Comparison of ENCODE assay signal across 10 cellular contexts in genomic region chr17:35539659-35540026, GRCh38. TPM values are rescaled to one million over a fixed set of nuclear protein-coding genes. Genes with fewer than 3 reads are reported as not detected.
A peak's percentile ranks its signal among the peaks of the same experiment; 100 is the strongest.
DNase-seq lines count a peak whose midpoint lies in the region; ATAC-seq, FAIRE-seq and TF ChIP-seq lines count a peak whose summit lies in the region.
"Had no signal": no experiment of that assay in that cellular context is flagged by ENCODE, and none has a peak within 500 bp of the region (broad histone marks: within the 10 kb centered on the region; RNA-seq: fewer than 3 reads in every experiment).

No MANE protein-coding gene starts in this region.

- H3K4me2 ChIP-seq in K562 (ENCODE audit: insufficient read depth, low read length), result peak overlapping the region; percentile 32
- H3K4me2 ChIP-seq in osteoblast (ENCODE audit: insufficient read depth, low read length), result peak overlapping the region; percentile 65

- H3K9me3 Mint-ChIP-seq in CD8-positive, alpha-beta T cell, result no peaks in the 10 kb centered on the region
- H3K9me3 Mint-ChIP-seq in IgD-negative memory B cell, result no peaks in the 10 kb centered on the region

- peak overlapping the region; percentile 74 for H3K4me3 Mint-ChIP-seq in CD8-positive, alpha-beta T cell
- H3K4me3 Mint-ChIP-seq in IgD-negative memory B cell, result peak overlapping the region; percentile 48 to 94 (median 82)

- no peak for FAIRE-seq in K562 (lab: Jason Lieb, UNC)

- H3K36me3 Mint-ChIP-seq in CD8-positive, alpha-beta T cell, result peaks cover 17% of the 10 kb centered on the region
- H3K36me3 Mint-ChIP-seq in IgD-negative memory B cell, result peaks cover 3% of the 10 kb centered on the region

- H3K4me1 Mint-ChIP-seq in CD8-positive, alpha-beta T cell (ENCODE audit: low read depth), result peaks cover 52% of the 10 kb centered on the region
- peaks cover 34 to 52% (median 38%) of the 10 kb centered on the region in 3 donors for H3K4me1 Mint-ChIP-seq in IgD-negative memory B cell

- no peak for DNase-seq in CD8-positive, alpha-beta T cell
- DNase-seq in K562 (ENCODE audit: extremely low read depth in 1 of 4, low spot score in 3 of 4), result no peak
- no peak for DNase-seq in osteoblast (ENCODE audit: insufficient read length, low spot score, missing footprints)
- DNase-seq in GM19240 (ENCODE audit: insufficient read length, low spot score), result no peak
- no peak for DNase-seq in stimulated activated CD4-positive, alpha-beta T cell treated with anti-CD3 and anti-CD28 coated beads, Interleukin-2, amount 100 ng/mL, for 48 hours
- no peak for DNase-seq in germinal center (ENCODE audit: low spot score)

- in situ Hi-C loops in K562 (cut with MboI), result loop anchor here (5.0 kb wide), 2 partner anchors 227 to 367 kb away; no protein-coding TSS in a partner anchor

- H3K9me1 ChIP-seq in K562 (ENCODE audit: control insufficient read depth, insufficient read depth, low read length), result no peaks in the 10 kb centered on the region

- H3K9me3 ChIP-seq in CD8-positive, alpha-beta T cell (ENCODE audit: low read length), result no peaks in the 10 kb centered on the region
- H3K9me3 ChIP-seq in K562 (replicated peaks; ENCODE audit: control insufficient read depth, insufficient read depth, low read depth, low read length), result no peaks in the 10 kb centered on the region
- no peaks in the 10 kb centered on the region for H3K9me3 ChIP-seq in osteoblast (ENCODE audit: low read depth, low read length)

- H3K27me3 ChIP-seq in CD8-positive, alpha-beta T cell (ENCODE audit: insufficient read depth, low read length), result no peaks in the 10 kb centered on the region
- H3K27me3 ChIP-seq in K562 (ENCODE audit: control insufficient read depth in 2 of 2, insufficient read depth in 2 of 2, low read length in 2 of 2) (no peaks in the 10 kb centered on the region), osteoblast (ENCODE audit: insufficient read depth, low read length) (no peaks in the 10 kb centered on the region)

- CTCF ChIA-PET in CD8-positive, alpha-beta T cell (lab: Charles Lee), result interaction anchor here (0.6 to 13.2 kb wide), 33 partner anchors 10 to 396 kb away, joined by 3 to 184 read pairs (median 4); partner anchors contain the start of genes AP2B1, PEX12 and SLFN5
- CTCF ChIA-PET in K562 (lab: Yijun Ruan, JAX; ENCODE audit: low intra/inter-chr PET ratio), result interaction anchor here (0.7 to 1.8 kb wide), 3 partner anchors 226 to 368 kb away, joined by 4 to 7 read pairs (median 6); no protein-coding TSS in a partner anchor

- TF ChIP-seq RAD21 in K562 (CRISPR knock-in tag; conservative IDR thresholded peaks at IDR 0.05 in 1 of 2, IDR thresholded peaks at IDR 0.05 in 1 of 2), result no peak

- H2AFZ ChIP-seq in K562 (ENCODE audit: low read depth, low read length), result peak overlapping the region; percentile 86
- H2AFZ ChIP-seq in osteoblast (ENCODE audit: low read length), result peak overlapping the region; percentile 92

- POLR2A ChIA-PET in CD8-positive, alpha-beta T cell (lab: Charles Lee), result interaction anchor here (0.6 to 11.6 kb wide), 15 partner anchors 8 to 378 kb away, joined by 3 to 122 read pairs (median 6); partner anchors contain the start of genes PEX12 and SLFN5
- POLR2A ChIA-PET in K562 (lab: Yijun Ruan, JAX), result interaction anchor here (0.7 to 1.4 kb wide), 5 partner anchors 10 to 50 kb away, joined by 3 read pairs; no protein-coding TSS in a partner anchor

- no peak for TF ChIP-seq EP300 in K562 (IDR thresholded peaks at IDR 0.05; ENCODE audit: low read length)

- peaks cover 37% of the 10 kb centered on the region for H3K4me1 ChIP-seq in CD8-positive, alpha-beta T cell (ENCODE audit: insufficient read depth, low read length)
- H3K4me1 ChIP-seq in K562 (replicated peaks in 1 of 2; ENCODE audit: control insufficient read depth in 2 of 2, insufficient read depth in 2 of 2, low read length in 2 of 2) (peaks cover 10 to 36% of the 10 kb centered on the region in 2 experiments; a peak in 3 of 5 replicates), osteoblast (ENCODE audit: insufficient read depth, low read length) (peaks cover 8% of the 10 kb centered on the region)

- no peaks in the 10 kb centered on the region for H3K27me3 Mint-ChIP-seq in CD8-positive, alpha-beta T cell (ENCODE audit: low read depth)
- no peaks in the 10 kb centered on the region for H3K27me3 Mint-ChIP-seq in IgD-negative memory B cell

- H3K79me2 ChIP-seq in K562 (ENCODE audit: control insufficient read depth, insufficient read depth, low read length), result no peaks in the 10 kb centered on the region
- no peaks in the 10 kb centered on the region for H3K79me2 ChIP-seq in osteoblast (ENCODE audit: insufficient read depth, low read length)

- peak overlapping the region; percentile 16 for H3K27ac ChIP-seq in CD8-positive, alpha-beta T cell (ENCODE audit: low read depth, low read length)
- H3K27ac ChIP-seq in K562 (ENCODE audit: extremely low read depth, low read depth, low read length) (no peak overlapping the region), osteoblast (ENCODE audit: low read depth, low read length) (no peak overlapping the region)

- ATAC-seq in CD8-positive, alpha-beta T cell, result no peak
- ATAC-seq in K562 (peak; percentile 32), HG03469 (IDR thresholded peaks at IDR 0.05; ENCODE audit: unreplicated experiment) (no peak)

- peak; percentile 17 for TF ChIP-seq CTCF in CD8-positive, alpha-beta T cell (IDR thresholded peaks at IDR 0.05)
- TF ChIP-seq CTCF in K562 (IDR thresholded peaks at IDR 0.05 in 2 of 3, conservative IDR thresholded peaks at IDR 0.05 in 1 of 3; ENCODE audit: insufficient read depth in 2 of 3, low read depth in 1 of 3, low read length in 3 of 3) (no peak), osteoblast (IDR thresholded peaks at IDR 0.05; ENCODE audit: extremely low read depth, low read depth, low read length) (peak; percentile 3)

- peak overlapping the region; percentile 6 for H3K4me3 ChIP-seq in CD8-positive, alpha-beta T cell (ENCODE audit: low read depth, low read length)
- no peak overlapping the region for H3K4me3 ChIP-seq in K562
- H3K4me3 ChIP-seq in osteoblast (ENCODE audit: insufficient read depth, low read length), result peak overlapping the region; percentile 40

- peak overlapping the region in 1 of 2 experiments; percentile 31; a peak in 2 of 4 replicates for H3K9ac ChIP-seq in K562 (ENCODE audit: insufficient read depth in 1 of 2, low read depth in 2 of 2, low read length in 2 of 2)

- H4K20me1 ChIP-seq in K562 (replicated peaks; ENCODE audit: control insufficient read depth, insufficient read depth, low read length) (no peaks in the 10 kb centered on the region), osteoblast (ENCODE audit: insufficient read depth, low read length) (no peaks in the 10 kb centered on the region)

- intact Hi-C loops in CD8-positive, alpha-beta T cell (cut with DNase I, micrococcal nuclease), result loop anchor here (1.0 to 5.0 kb wide), 7 partner anchors 48 to 368 kb away; partner anchors contain the start of genes SLFN5 (in 2 of the 2), AP2B1 (in 1 of the 2) and SLFN13 (in 1 of the 2)
- intact Hi-C loops in K562 (cut with micrococcal nuclease), result loop anchor here (5.0 to 10.0 kb wide), 4 partner anchors 65 to 395 kb away; partner anchors contain the start of genes NLE1, SLFN12 and UNC45B

- 23% methylated on average over 5 of the region's 5 CpGs for WGBS in K562 (ENCODE audit: insufficient coverage, low coverage, missing lambda C conversion rate)

- no peaks in the 10 kb centered on the region for H3K36me3 ChIP-seq in CD8-positive, alpha-beta T cell (ENCODE audit: insufficient read depth, low read length)
- H3K36me3 ChIP-seq in K562 (ENCODE audit: control insufficient read depth, insufficient read depth, low read length) (no peaks in the 10 kb centered on the region), osteoblast (ENCODE audit: insufficient read depth, low read length) (no peaks in the 10 kb centered on the region)

- H3K27ac Mint-ChIP-seq in CD8-positive, alpha-beta T cell, result peak overlapping the region; percentile 93
- H3K27ac Mint-ChIP-seq in IgD-negative memory B cell, result peak overlapping the region; percentile 8 to 76 (median 22)

- no peak for TF ChIP-seq POLR2A in K562 (conservative IDR thresholded peaks at IDR 0.05)

- no TSS peak for BruUV-seq in K562 (replicated peaks; lab: Mats Ljungman, UMichigan)

RNA-seq across cellular contexts. Expression of gene SLFN12L, which starts 2.2 kb away (rescaled TPM):
- 10 to 100 TPM; 39.8 to 41.4 TPM for total RNA-seq in CD8-positive, alpha-beta T cell
- 1.9 TPM for polyA plus RNA-seq in IgD-negative memory B cell
- total RNA-seq in K562 (2011; cell fraction: chromatin; rRNA removed; ENCODE audit: low replicate concordance), result 0.16 and 0.40 TPM in 2 replicates
- total RNA-seq in K562 (2011; cell fraction: nucleolus; rRNA removed), result not detected in 2 replicates
- 0.37 TPM in 1 of 2 replicates, not detected in the other for total RNA-seq in K562 (2011; cell fraction: nucleoplasm; rRNA removed)
- 0.04 TPM in 1 of 2 replicates, not detected in the other for total RNA-seq in K562 (2014; rRNA removed)
- 0.07 TPM in 1 of 2 replicates, not detected in the other for total RNA-seq in K562 (2014; rRNA removed; fragmentation: Illumina TruSeq; extraction: Trizol)
- 0.18 and 0.26 TPM in 2 replicates for total RNA-seq in K562 (2015; rRNA removed; fragmentation: Illumina TruSeq; extraction: Trizol)
- 0.09 and 0.31 TPM in 2 replicates for total RNA-seq in K562 (2021)
- 0.04 TPM in 1 of 2 replicates, not detected in the other for polyA plus RNA-seq in K562 (2011; rRNA removed)
- not detected in 2 replicates for polyA plus RNA-seq in K562 (2011; cell fraction: cytosol; rRNA removed)
- polyA plus RNA-seq in K562 (2011; cell fraction: nucleus; rRNA removed), result 0.04 TPM in 1 of 2 replicates, not detected in the other
- polyA plus RNA-seq in K562 (2012), result 0.05 and 0.58 TPM in 2 replicates
- polyA plus RNA-seq in K562 (2014; fragmentation: Illumina TruSeq; extraction: Trizol), result 0.09 TPM in 1 of 2 replicates, not detected in the other
- under 1 TPM in 1 of 2 experiments, not detected in 1; 0.04 TPM for polyA plus RNA-seq in K562 (2014; fragmentation: Nextera tagmentation; extraction: Ambion mirVana)
- polyA plus RNA-seq in K562 (2014; rRNA removed), result 0.05 TPM in 1 of 2 replicates, not detected in the other
- polyA minus RNA-seq in K562 (2011; rRNA and poly(A)+ RNA removed), result 0.09 TPM in 1 of 2 replicates, not detected in the other
- polyA minus RNA-seq in K562 (2011; cell fraction: cytosol; rRNA and poly(A)+ RNA removed), result not detected in 2 replicates
- 0.27 TPM in 1 of 2 replicates, not detected in the other for polyA minus RNA-seq in K562 (2011; cell fraction: nucleus; rRNA and poly(A)+ RNA removed)
- 0.36 and 0.88 TPM in 2 replicates for total RNA-seq in osteoblast
- total RNA-seq: HT-29 had no signal

RNA-seq across cellular contexts. Expression of gene SLFN14, which starts 21.0 kb away (rescaled TPM):
- not detected for total RNA-seq in CD8-positive, alpha-beta T cell
- polyA plus RNA-seq in IgD-negative memory B cell (not detected), K562 (2011; rRNA removed) (1.2 and 3.9 TPM in 2 replicates), K562 (2014; fragmentation: Illumina TruSeq; extraction: Trizol) (3.3 and 3.8 TPM in 2 replicates), K562 (2014; fragmentation: Nextera tagmentation; extraction: Ambion mirVana) (1 to 10 TPM; 1.6 to 3.1 TPM), K562 (2014; rRNA removed) (2.6 and 3.1 TPM in 2 replicates)
- total RNA-seq in K562 (2011; cell fraction: chromatin; rRNA removed; ENCODE audit: low replicate concordance), result 4.3 and 10.9 TPM in 2 replicates
- 2.5 and 3.9 TPM in 2 replicates for total RNA-seq in K562 (2011; cell fraction: nucleolus; rRNA removed)
- total RNA-seq in K562 (2011; cell fraction: nucleoplasm; rRNA removed), result 3.5 and 4.9 TPM in 2 replicates
- total RNA-seq in K562 (2014; rRNA removed) (2.7 and 3.0 TPM in 2 replicates), K562 (2014; rRNA removed; fragmentation: Illumina TruSeq; extraction: Trizol) (4.0 and 5.1 TPM in 2 replicates), K562 (2015; rRNA removed; fragmentation: Illumina TruSeq; extraction: Trizol) (1.3 and 1.7 TPM in 2 replicates), K562 (2021) (3.2 and 4.3 TPM in 2 replicates), osteoblast (under 0.01 TPM in 2 replicates)
- polyA plus RNA-seq in K562 (2011; cell fraction: cytosol; rRNA removed), result 0.65 and 1.0 TPM in 2 replicates
- polyA plus RNA-seq in K562 (2011; cell fraction: nucleus; rRNA removed), result 0.76 and 2.0 TPM in 2 replicates
- 0.89 and 1.3 TPM in 2 replicates for polyA plus RNA-seq in K562 (2012)
- polyA minus RNA-seq in K562 (2011; rRNA and poly(A)+ RNA removed), result 2.1 and 5.7 TPM in 2 replicates
- polyA minus RNA-seq in K562 (2011; cell fraction: cytosol; rRNA and poly(A)+ RNA removed), result 0.46 and 2.2 TPM in 2 replicates
- polyA minus RNA-seq in K562 (2011; cell fraction: nucleus; rRNA and poly(A)+ RNA removed), result 1.4 and 1.9 TPM in 2 replicates
- total RNA-seq: HT-29, renal cortical epithelial cell had no signal

RNA-seq across cellular contexts. Expression of gene PEX12, which starts 38.7 kb away (rescaled TPM):
- 1 to 10 TPM; 2.7 to 3.2 TPM for total RNA-seq in CD8-positive, alpha-beta T cell
- 1.3 TPM for polyA plus RNA-seq in IgD-negative memory B cell
- 7.7 and 10.2 TPM in 2 replicates for total RNA-seq in K562 (2011; cell fraction: chromatin; rRNA removed; ENCODE audit: low replicate concordance)
- total RNA-seq in K562 (2011; cell fraction: nucleolus; rRNA removed), result 9.2 and 9.3 TPM in 2 replicates
- 10.9 and 12.7 TPM in 2 replicates for total RNA-seq in K562 (2011; cell fraction: nucleoplasm; rRNA removed)
- total RNA-seq in K562 (2014; rRNA removed), result 4.6 and 5.6 TPM in 2 replicates
- total RNA-seq in K562 (2014; rRNA removed; fragmentation: Illumina TruSeq; extraction: Trizol), result 6.4 and 6.8 TPM in 2 replicates
- total RNA-seq in K562 (2015; rRNA removed; fragmentation: Illumina TruSeq; extraction: Trizol), result 5.8 and 6.4 TPM in 2 replicates
- total RNA-seq in K562 (2021), result 5.5 and 6.1 TPM in 2 replicates
- 9.9 and 12.4 TPM in 2 replicates for polyA plus RNA-seq in K562 (2011; rRNA removed)
- polyA plus RNA-seq in K562 (2011; cell fraction: cytosol; rRNA removed), result 11.1 and 11.7 TPM in 2 replicates
- 6.9 and 8.3 TPM in 2 replicates for polyA plus RNA-seq in K562 (2011; cell fraction: nucleus; rRNA removed)
- 7.8 TPM in 2 replicates for polyA plus RNA-seq in K562 (2012)
- polyA plus RNA-seq in K562 (2014; fragmentation: Illumina TruSeq; extraction: Trizol), result 7.9 and 8.4 TPM in 2 replicates
- polyA plus RNA-seq in K562 (2014; fragmentation: Nextera tagmentation; extraction: Ambion mirVana), result 1 to 10 TPM; 4.0 to 6.7 TPM
- 4.5 and 4.9 TPM in 2 replicates for polyA plus RNA-seq in K562 (2014; rRNA removed)
- 9.1 and 13.3 TPM in 2 replicates for polyA minus RNA-seq in K562 (2011; rRNA and poly(A)+ RNA removed)
- 4.2 and 5.0 TPM in 2 replicates for polyA minus RNA-seq in K562 (2011; cell fraction: cytosol; rRNA and poly(A)+ RNA removed)
- 4.8 and 7.3 TPM in 2 replicates for polyA minus RNA-seq in K562 (2011; cell fraction: nucleus; rRNA and poly(A)+ RNA removed)
- 8.0 and 8.8 TPM in 2 replicates for total RNA-seq in osteoblast

RNA-seq across cellular contexts. Expression of gene AP2B1, which starts 47.5 kb away (rescaled TPM):
- 10 to 100 TPM; 58.7 to 65.7 TPM for total RNA-seq in CD8-positive, alpha-beta T cell
- polyA plus RNA-seq in IgD-negative memory B cell (36.3 TPM), K562 (2011; rRNA removed) (154 and 287 TPM in 2 replicates), K562 (2014; fragmentation: Illumina TruSeq; extraction: Trizol) (191 and 204 TPM in 2 replicates), K562 (2014; fragmentation: Nextera tagmentation; extraction: Ambion mirVana) (10 to 100 TPM; 60.1 to 63.6 TPM), K562 (2014; rRNA removed) (105 and 126 TPM in 2 replicates)
- 150 and 264 TPM in 2 replicates for total RNA-seq in K562 (2011; cell fraction: chromatin; rRNA removed; ENCODE audit: low replicate concordance)
- total RNA-seq in K562 (2011; cell fraction: nucleolus; rRNA removed), result 100 and 121 TPM in 2 replicates
- 133 and 166 TPM in 2 replicates for total RNA-seq in K562 (2011; cell fraction: nucleoplasm; rRNA removed)
- total RNA-seq in K562 (2014; rRNA removed) (90.5 and 115 TPM in 2 replicates), K562 (2014; rRNA removed; fragmentation: Illumina TruSeq; extraction: Trizol) (114 and 135 TPM in 2 replicates), K562 (2015; rRNA removed; fragmentation: Illumina TruSeq; extraction: Trizol) (82.0 and 85.9 TPM in 2 replicates), K562 (2021) (221 and 245 TPM in 2 replicates), osteoblast (84.0 and 93.1 TPM in 2 replicates)
- polyA plus RNA-seq in K562 (2011; cell fraction: cytosol; rRNA removed), result 122 and 145 TPM in 2 replicates
- 151 and 159 TPM in 2 replicates for polyA plus RNA-seq in K562 (2011; cell fraction: nucleus; rRNA removed)
- polyA plus RNA-seq in K562 (2012), result 152 and 157 TPM in 2 replicates
- polyA minus RNA-seq in K562 (2011; rRNA and poly(A)+ RNA removed), result 244 and 452 TPM in 2 replicates
- polyA minus RNA-seq in K562 (2011; cell fraction: cytosol; rRNA and poly(A)+ RNA removed), result 95.2 and 196 TPM in 2 replicates
- 73.0 and 81.9 TPM in 2 replicates for polyA minus RNA-seq in K562 (2011; cell fraction: nucleus; rRNA and poly(A)+ RNA removed)

Comparison
In these comparisons a context has a peak if more than half of its experiments do, and no peak if none do; other contexts are left out.
1. CTCF ChIP-seq: peak in CD8-positive, alpha-beta T cell (single experiment) and osteoblast (single experiment); none in K562 (0 of 3).
2. RNA of gene SLFN12L, which starts 2.2 kb away (total RNA-seq): 39.8 to 41.4 TPM in CD8-positive, alpha-beta T cell; 0.36 to 0.88 TPM in osteoblast and 0.04 to 0.40 TPM in K562; every median in the first group is over 10 times any median in the second.